In the genomic region with DNA sequence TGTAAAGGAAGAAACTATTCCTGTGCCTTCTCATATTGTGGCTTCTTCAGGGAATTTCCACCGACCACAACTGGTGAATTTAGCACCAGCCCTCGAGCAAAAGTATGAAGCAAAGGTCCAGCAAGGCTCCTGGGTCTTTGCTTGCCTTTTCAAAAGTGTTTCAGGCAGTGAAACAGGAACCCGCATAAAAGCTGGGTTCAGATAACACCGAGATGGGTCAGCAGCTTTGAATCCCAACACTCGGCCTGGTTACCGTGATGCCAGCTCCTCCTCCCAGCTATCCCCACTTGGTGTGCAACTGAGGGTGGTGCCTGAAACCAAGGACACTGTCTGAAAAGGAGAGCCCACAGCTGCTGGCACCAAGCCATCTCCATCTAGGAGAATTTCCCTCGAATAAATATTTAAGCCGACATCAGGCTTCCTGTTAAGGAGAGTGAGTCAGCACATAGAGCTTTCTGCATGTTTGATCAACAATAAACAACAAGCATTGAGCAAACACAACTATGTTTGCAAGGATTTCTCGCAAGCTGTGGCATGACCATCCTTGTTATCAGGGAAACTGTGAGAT, we compare ENCODE assay signal across 1 cellular context.
TF ChIP-seq lines count a peak whose summit lies in the region.

No MANE protein-coding gene starts in this region.

TF ChIP-seq in IMR-90, 13 proteins besides CTCF, POLR2A, EP300 and RAD21 (continued from another document):
- TF ChIP-seq, protein P1, sequence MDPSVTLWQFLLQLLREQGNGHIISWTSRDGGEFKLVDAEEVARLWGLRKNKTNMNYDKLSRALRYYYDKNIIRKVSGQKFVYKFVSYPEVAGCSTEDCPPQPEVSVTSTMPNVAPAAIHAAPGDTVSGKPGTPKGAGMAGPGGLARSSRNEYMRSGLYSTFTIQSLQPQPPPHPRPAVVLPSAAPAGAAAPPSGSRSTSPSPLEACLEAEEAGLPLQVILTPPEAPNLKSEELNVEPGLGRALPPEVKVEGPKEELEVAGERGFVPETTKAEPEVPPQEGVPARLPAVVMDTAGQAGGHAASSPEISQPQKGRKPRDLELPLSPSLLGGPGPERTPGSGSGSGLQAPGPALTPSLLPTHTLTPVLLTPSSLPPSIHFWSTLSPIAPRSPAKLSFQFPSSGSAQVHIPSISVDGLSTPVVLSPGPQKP (IDR thresholded peaks at IDR 0.05; ENCODE audit: borderline replicate concordance, low read depth, low read length): no peak
- TF ChIP-seq CHD1 (IDR thresholded peaks at IDR 0.05; ENCODE audit: low read depth, low read length) (no peak), MAZ (IDR thresholded peaks at IDR 0.05; ENCODE audit: borderline replicate concordance, low read depth, low read length) (no peak), MAFK (IDR thresholded peaks at IDR 0.05; ENCODE audit: low read depth, low read length) (peak; percentile 2; the same call in 1 of the 2 replicates), FOS (IDR thresholded peaks at IDR 0.05; ENCODE audit: low read depth, low read length) (peak; percentile 71), NFE2L2 (IDR thresholded peaks at IDR 0.05; ENCODE audit: low read depth, low read length) (peak; percentile 88), CEBPB (IDR thresholded peaks at IDR 0.05; ENCODE audit: low read depth, low read length) (peak; percentile 83), MXI1 (IDR thresholded peaks at IDR 0.05; ENCODE audit: borderline replicate concordance, low read depth, low read length) (no peak)
- TF ChIP-seq, protein P2, sequence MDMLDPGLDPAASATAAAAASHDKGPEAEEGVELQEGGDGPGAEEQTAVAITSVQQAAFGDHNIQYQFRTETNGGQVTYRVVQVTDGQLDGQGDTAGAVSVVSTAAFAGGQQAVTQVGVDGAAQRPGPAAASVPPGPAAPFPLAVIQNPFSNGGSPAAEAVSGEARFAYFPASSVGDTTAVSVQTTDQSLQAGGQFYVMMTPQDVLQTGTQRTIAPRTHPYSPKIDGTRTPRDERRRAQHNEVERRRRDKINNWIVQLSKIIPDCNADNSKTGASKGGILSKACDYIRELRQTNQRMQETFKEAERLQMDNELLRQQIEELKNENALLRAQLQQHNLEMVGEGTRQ (IDR thresholded peaks at IDR 0.05; ENCODE audit: low read depth, low read length): no peak
